ENCODE assay signal across 12 cellular contexts in genomic region chr16:53775106-53775820, GRCh38.
DNase-seq lines count a peak whose midpoint lies in the region; ATAC-seq and TF ChIP-seq lines count a peak whose summit lies in the region.
"Had no signal": no experiment of that assay in that cellular context is flagged by ENCODE, and none has a peak within 500 bp of the region (broad histone marks: within the 10 kb centered on the region; RNA-seq: fewer than 3 reads in every experiment).

No MANE protein-coding gene starts in this region.

- no peaks in the 10 kb centered on the region for H3K9me2 ChIP-seq in SK-N-SH

- no peaks in the 10 kb centered on the region for H3K36me3 ChIP-seq in HEK293 (ENCODE audit: control insufficient read depth in 2 of 2, insufficient read depth in 1 of 2, low read length in 2 of 2)
- no peaks in the 10 kb centered on the region for H3K36me3 ChIP-seq in SK-N-SH (replicated peaks in 1 of 2; ENCODE audit: control insufficient read depth in 1 of 2, insufficient read depth in 2 of 2, low read length in 1 of 2)
- no peaks in the 10 kb centered on the region for H3K36me3 ChIP-seq in tibial artery
- H3K36me3 ChIP-seq: SJCRH30 had no signal

- peak overlapping the region; percentile 58 for H3K4me2 ChIP-seq in SK-N-SH

- TF ChIP-seq EP300 in SK-N-SH (IDR thresholded peaks at IDR 0.05; ENCODE audit: borderline replicate concordance in 1 of 2, low read depth in 1 of 2, low read length in 1 of 2): peak in 1 of 2 experiments; percentile 70; a peak in 1 of 4 replicates

- 0 out of 2 replicates have a peak, but pooled peaks cover 2% of the 10 kb centered on the region for H4K20me1 ChIP-seq in SK-N-SH (ENCODE audit: insufficient read depth)

- no peak overlapping the region for H3K27ac ChIP-seq in HEK293 (ENCODE audit: extremely low read depth, low read depth, low read length)
- peak overlapping the region; percentile 69; a peak in 3 of 4 replicates for H3K27ac ChIP-seq in SK-N-SH (ENCODE audit: low read depth in 2 of 2, low read length in 1 of 2)
- H3K27ac ChIP-seq in tibial artery: peak overlapping the region; percentile 36 to 60
- H3K27ac ChIP-seq: testis had no signal

- TF ChIP-seq RAD21 in SK-N-SH (IDR thresholded peaks at IDR 0.05; ENCODE audit: low read length): no peak

- no peak overlapping the region for H3K4me3 ChIP-seq in HEK293 (ENCODE audit: low read depth, low read length)
- H3K4me3 ChIP-seq in SK-N-SH (ENCODE audit: low read depth in 2 of 2, low read length in 1 of 2): 0 out of 4 replicates have a peak overlapping the region, but pooled peaks of 1 of the 2 experiments have one; percentile 7
- H3K4me3 ChIP-seq in tibial artery: no peak overlapping the region
- no peak overlapping the region for H3K4me3 ChIP-seq in foreskin fibroblast (ENCODE audit: low read depth in 1 of 2, low read length in 2 of 2)
- H3K4me3 ChIP-seq: SJCRH30, testis had no signal

- POLR2A ChIA-PET in HEK293 (lab: Yijun Ruan, JAX): interaction anchor here (1.9 kb wide), 1 partner anchor 1154 kb away, joined by 5 read pairs; no protein-coding TSS in a partner anchor
- POLR2A ChIA-PET in SK-N-SH (lab: Yijun Ruan, JAX): no interaction called here

- intact Hi-C loops in tibial artery (cut with DNase I; ENCODE audit: low total_unique reads): loop anchor here (10.0 kb wide), 1 partner anchor 110 kb away; no protein-coding TSS in a partner anchor

- no peaks in the 10 kb centered on the region for H3K9me3 Mint-ChIP-seq in activated T-cell treated with anti-CD3 and anti-CD28 coated beads, Interleukin-2, amount 50 U/mL, for 4 hours

- peaks cover 25% of the 10 kb centered on the region for H3K4me1 Mint-ChIP-seq in activated T-cell treated with anti-CD3 and anti-CD28 coated beads, Interleukin-2, amount 50 U/mL, for 4 hours (ENCODE audit: low read depth)

- H3F3A ChIP-seq in SK-N-SH (replicated peaks; ENCODE audit: insufficient read depth): peaks cover 12% of the 10 kb centered on the region

- peaks cover 27% of the 10 kb centered on the region for H3K4me1 ChIP-seq in HEK293 (ENCODE audit: control insufficient read depth, insufficient read depth, low read length)
- H3K4me1 ChIP-seq in SK-N-SH (ENCODE audit: control insufficient read depth in 1 of 2, insufficient read depth in 2 of 2, low read depth in 1 of 2, low read length in 1 of 2): peaks cover 8 to 45% of the 10 kb centered on the region in 2 experiments
- H3K4me1 ChIP-seq in tibial artery: peaks cover 0 to 85% (median 48%) of the 10 kb centered on the region in 4 donors

- H3K9ac ChIP-seq in SK-N-SH: peak overlapping the region; percentile 42; the same call in 1 of the 2 replicates

- 96% methylated on average over 2 of the region's 2 CpGs for WGBS in SK-N-SH (ENCODE audit: low lambda C conversion rate)

- TF ChIP-seq CTCF in HEK293 (tag by site-specific recombination; IDR thresholded peaks at IDR 0.05): no peak
- no peak for TF ChIP-seq CTCF in SK-N-SH (IDR thresholded peaks at IDR 0.05)
- no peak for TF ChIP-seq CTCF in tibial artery (IDR thresholded peaks at IDR 0.05)
- TF ChIP-seq CTCF in foreskin fibroblast (IDR thresholded peaks at IDR 0.05; ENCODE audit: low read depth, low read length): no peak

- no peaks in the 10 kb centered on the region for H3K36me3 Mint-ChIP-seq in activated T-cell treated with anti-CD3 and anti-CD28 coated beads, Interleukin-2, amount 50 U/mL, for 4 hours (ENCODE audit: insufficient read depth)

- DNase-seq in SK-N-SH (no peak), left lobe of liver (ENCODE audit: low spot score) (no peak), tibial artery (no peak), cerebellar cortex (ENCODE audit: low spot score) (no peak), foreskin fibroblast (no peak)
- DNase-seq in activated T-cell treated with anti-CD3 and anti-CD28 coated beads, Interleukin-2, amount 50 U/mL, for 4 hours: no peak
- DNase-seq: activated T-cell treated with anti-CD3 and anti-CD28 coated beads for 4 hours, NCI-H1092, testis had no signal

- CTCF ChIA-PET in HEK293 (lab: Yijun Ruan, JAX): interaction anchor here (0.5 to 5.5 kb wide), 6 partner anchors 14 to 226 kb away, joined by 3 to 42 read pairs (median 4); no protein-coding TSS in a partner anchor
- CTCF ChIA-PET in SK-N-SH (lab: Yijun Ruan, JAX): interaction anchor here (0.9 to 2.6 kb wide), 8 partner anchors 11 to 1595 kb away, joined by 3 to 8 read pairs (median 3); no protein-coding TSS in a partner anchor

- H3K27me3 Mint-ChIP-seq in activated T-cell treated with anti-CD3 and anti-CD28 coated beads, Interleukin-2, amount 50 U/mL, for 4 hours (ENCODE audit: low read depth): no peaks in the 10 kb centered on the region

- H3K9me3 ChIP-seq in HEK293 (ENCODE audit: control insufficient read depth, insufficient read depth, low read depth, low read length) (no peaks in the 10 kb centered on the region), SK-N-SH (no peaks in the 10 kb centered on the region), tibial artery (no peaks in the 10 kb centered on the region)
- H3K9me3 ChIP-seq: SJCRH30, testis had no signal

- H3K27me3 ChIP-seq in SK-N-SH (ENCODE audit: insufficient read depth) (no peaks in the 10 kb centered on the region), tibial artery (no peaks in the 10 kb centered on the region)
- H3K27me3 ChIP-seq: SJCRH30, testis had no signal

- no peak overlapping the region for H3K4me3 Mint-ChIP-seq in activated T-cell treated with anti-CD3 and anti-CD28 coated beads, Interleukin-2, amount 50 U/mL, for 4 hours
- H3K4me3 Mint-ChIP-seq: nephron had no signal

- H3K79me2 ChIP-seq in SK-N-SH (ENCODE audit: insufficient read depth): peaks cover 54% of the 10 kb centered on the region

- peak overlapping the region; percentile 24; the same call in 1 of the 2 replicates for H2AFZ ChIP-seq in SK-N-SH (ENCODE audit: low read depth)

- peak; percentile 21 for ATAC-seq in left lobe of liver
- no peak for ATAC-seq in activated T-cell treated with anti-CD3 and anti-CD28 coated beads, Interleukin-2, amount 50 U/mL, for 4 hours

TF ChIP-seq in HEK293, 187 proteins besides CTCF, POLR2A, EP300 and RAD21:
- no peak for TF ChIP-seq SALL2 (tag by site-specific recombination; IDR thresholded peaks at IDR 0.05; ENCODE audit: borderline replicate concordance)
- 0 out of 2 replicates have a peak, but pooled peaks have one; percentile 13 for TF ChIP-seq ZNF335 (tag by site-specific recombination; conservative IDR thresholded peaks at IDR 0.05)

TF ChIP-seq in SK-N-SH, 30 proteins besides CTCF, POLR2A, EP300 and RAD21:
- TF ChIP-seq POLR2AphosphoS5 (IDR thresholded peaks at IDR 0.05; ENCODE audit: low read depth, low read length): peak; percentile 26; the same call in 1 of the 2 replicates
- TF ChIP-seq GATA2 (CRISPR knock-in tag; IDR thresholded peaks at IDR 0.05): 0 out of 2 replicates have a peak, but pooled peaks have one; percentile 19
- TF ChIP-seq JUND (IDR thresholded peaks at IDR 0.05): peak; percentile 57
- TF ChIP-seq, protein P1, sequence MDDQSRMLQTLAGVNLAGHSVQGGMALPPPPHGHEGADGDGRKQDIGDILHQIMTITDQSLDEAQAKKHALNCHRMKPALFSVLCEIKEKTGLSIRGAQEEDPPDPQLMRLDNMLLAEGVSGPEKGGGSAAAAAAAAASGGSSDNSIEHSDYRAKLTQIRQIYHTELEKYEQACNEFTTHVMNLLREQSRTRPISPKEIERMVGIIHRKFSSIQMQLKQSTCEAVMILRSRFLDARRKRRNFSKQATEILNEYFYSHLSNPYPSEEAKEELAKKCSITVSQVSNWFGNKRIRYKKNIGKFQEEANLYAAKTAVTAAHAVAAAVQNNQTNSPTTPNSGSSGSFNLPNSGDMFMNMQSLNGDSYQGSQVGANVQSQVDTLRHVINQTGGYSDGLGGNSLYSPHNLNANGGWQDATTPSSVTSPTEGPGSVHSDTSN (IDR thresholded peaks at IDR 0.05): peak; percentile 85
- TF ChIP-seq, protein P2, sequence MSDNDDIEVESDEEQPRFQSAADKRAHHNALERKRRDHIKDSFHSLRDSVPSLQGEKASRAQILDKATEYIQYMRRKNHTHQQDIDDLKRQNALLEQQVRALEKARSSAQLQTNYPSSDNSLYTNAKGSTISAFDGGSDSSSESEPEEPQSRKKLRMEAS (IDR thresholded peaks at IDR 0.05; ENCODE audit: low read depth): no peak
- no peak for TF ChIP-seq MXI1 (IDR thresholded peaks at IDR 0.05; ENCODE audit: low read depth, low read length)
- TF ChIP-seq TCF12 (IDR thresholded peaks at IDR 0.05): peak; percentile 91
- no peak for TF ChIP-seq FOXJ3 (CRISPR knock-in tag; IDR thresholded peaks at IDR 0.05)
- TF ChIP-seq FOSL2 (IDR thresholded peaks at IDR 0.05; ENCODE audit: borderline replicate concordance, low read depth): peak; percentile 1; the same call in 1 of the 2 replicates
- TF ChIP-seq, protein P3, sequence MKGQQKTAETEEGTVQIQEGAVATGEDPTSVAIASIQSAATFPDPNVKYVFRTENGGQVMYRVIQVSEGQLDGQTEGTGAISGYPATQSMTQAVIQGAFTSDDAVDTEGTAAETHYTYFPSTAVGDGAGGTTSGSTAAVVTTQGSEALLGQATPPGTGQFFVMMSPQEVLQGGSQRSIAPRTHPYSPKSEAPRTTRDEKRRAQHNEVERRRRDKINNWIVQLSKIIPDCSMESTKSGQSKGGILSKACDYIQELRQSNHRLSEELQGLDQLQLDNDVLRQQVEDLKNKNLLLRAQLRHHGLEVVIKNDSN (IDR thresholded peaks at IDR 0.05; ENCODE audit: borderline replicate concordance, low read depth): no peak
- no peak for TF ChIP-seq ZBTB33 (IDR thresholded peaks at IDR 0.05; ENCODE audit: borderline replicate concordance, low read depth)
- peak; percentile 80 for TF ChIP-seq NFIC (IDR thresholded peaks at IDR 0.05; ENCODE audit: borderline replicate concordance)
- TF ChIP-seq RFX5 (IDR thresholded peaks at IDR 0.05; ENCODE audit: low read length): no peak
